ENCODE assay signal across 18 cellular contexts in the genomic region with DNA sequence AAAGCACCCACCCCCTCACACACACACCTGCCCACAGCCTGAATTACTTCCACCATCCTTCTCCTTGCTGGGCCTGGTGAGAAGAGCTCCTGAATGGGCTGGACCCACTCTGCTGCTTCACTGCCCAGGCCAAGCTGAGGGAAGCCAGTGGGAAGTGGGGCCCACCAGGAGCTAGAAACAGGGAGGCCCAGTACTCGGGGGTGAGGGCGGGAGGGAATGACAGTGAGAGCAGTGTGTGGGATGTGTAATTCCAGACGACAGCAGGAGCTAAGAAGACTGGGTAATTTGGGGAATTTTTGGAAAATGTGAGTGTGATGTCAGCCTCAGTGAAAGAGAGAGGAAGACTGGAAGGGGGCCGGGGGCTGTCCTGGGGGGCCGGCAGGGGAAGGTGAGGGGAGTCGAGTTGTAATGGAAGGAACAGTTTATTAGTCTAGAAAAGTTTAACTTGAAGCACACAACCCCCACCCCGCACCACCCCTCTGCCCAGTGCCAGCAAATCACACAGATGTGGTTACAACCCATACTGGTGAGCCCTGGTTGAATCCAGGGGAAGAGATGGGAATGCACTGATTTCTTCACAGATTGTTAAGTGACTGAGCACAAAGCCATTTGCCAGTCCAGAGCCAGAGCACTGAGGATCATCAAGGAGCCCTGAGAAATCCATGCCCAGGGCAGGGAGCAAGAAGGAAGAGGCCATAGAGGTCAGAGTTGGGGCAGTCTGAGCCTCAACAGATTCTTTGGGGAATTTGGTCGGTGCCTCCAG.
DNase-seq lines count a peak whose midpoint lies in the region; ATAC-seq and TF ChIP-seq lines count a peak whose summit lies in the region.
"Had no signal": no experiment of that assay in that cellular context is flagged by ENCODE, and none has a peak within 500 bp of the region (broad histone marks: within the 10 kb centered on the region; RNA-seq: fewer than 3 reads in every experiment).

No MANE protein-coding gene starts in this region.

- BruUV-seq in IMR-90 (replicated peaks; lab: Mats Ljungman, UMichigan): no TSS peak

- no peaks in the 10 kb centered on the region for H3K79me1 ChIP-seq in IMR-90 (ENCODE audit: low read depth in 1 of 2, low read length in 2 of 2)

- peaks cover under 1% of the 10 kb centered on the region in 2 donors for H3K4me1 Mint-ChIP-seq in natural killer cell

- CTCF ChIA-PET in IMR-90 (lab: Yijun Ruan, JAX): no interaction called here

- H4K5ac ChIP-seq in IMR-90 (ENCODE audit: low read depth, low read length): no peak overlapping the region

- H2BK15ac ChIP-seq in IMR-90 (ENCODE audit: low read depth, low read length): no peak overlapping the region

- H3K27me3 ChIP-seq in IMR-90 (ENCODE audit: control insufficient read depth, insufficient read depth, low read length) (peaks cover 14% of the 10 kb centered on the region), osteoblast (ENCODE audit: insufficient read depth, low read length) (no peaks in the 10 kb centered on the region)

- no peak overlapping the region for H4K8ac ChIP-seq in IMR-90 (ENCODE audit: low read depth in 2 of 2, low read length in 2 of 2)

- H3K56ac ChIP-seq in IMR-90 (ENCODE audit: extremely low read depth, insufficient read depth, low read length): no peak overlapping the region

- TF ChIP-seq CTCF in AG10803 (conservative IDR thresholded peaks at IDR 0.05; ENCODE audit: low read length) (no peak), IMR-90 (conservative IDR thresholded peaks at IDR 0.05; ENCODE audit: low read depth, low read length) (no peak), osteoblast (IDR thresholded peaks at IDR 0.05; ENCODE audit: extremely low read depth, low read depth, low read length) (no peak), natural killer cell (IDR thresholded peaks at IDR 0.05) (no peak)

- H3K36me3 Mint-ChIP-seq in natural killer cell: no peaks in the 10 kb centered on the region

- H3K4me3 Mint-ChIP-seq in natural killer cell: no peak overlapping the region
- H3K4me3 Mint-ChIP-seq: IgD-negative memory B cell had no signal

- no peak overlapping the region for H3K27ac Mint-ChIP-seq in natural killer cell

- H2AFZ ChIP-seq in IMR-90 (replicated peaks; ENCODE audit: low read length, poor library complexity) (no peak overlapping the region), osteoblast (ENCODE audit: low read length) (no peak overlapping the region)

- WGBS in IMR-90 (ENCODE audit: extremely low coverage in 2 of 2, insufficient read length in 1 of 2), 2 experiments: 46% methylated on average over 3 of the region's 8 CpGs; no CpG with 5 or more reads in 1 of the 2 experiments

- H3K27ac ChIP-seq in IMR-90 (ENCODE audit: insufficient read depth, low read length) (no peak overlapping the region), osteoblast (ENCODE audit: low read depth, low read length) (no peak overlapping the region)

- no peak overlapping the region for H3K4ac ChIP-seq in IMR-90 (ENCODE audit: low read depth, low read length)

- H3K9me3 Mint-ChIP-seq in natural killer cell: no peaks in the 10 kb centered on the region

- dilution Hi-C loops in IMR-90 (cut with HindIII; ENCODE audit: low sequenced_read_pairs, unreplicated experiment): no loop called here

- no peak for TF ChIP-seq RAD21 in IMR-90 (IDR thresholded peaks at IDR 0.05; ENCODE audit: low read length)

- in situ Hi-C loops in IMR-90 (cut with MboI; ENCODE audit: low sequenced_read_pairs): no loop called here

- H4K20me1 ChIP-seq in IMR-90 (ENCODE audit: insufficient read depth, low read length) (no peaks in the 10 kb centered on the region), osteoblast (ENCODE audit: insufficient read depth, low read length) (no peaks in the 10 kb centered on the region)

- H3K4me1 ChIP-seq in IMR-90 (ENCODE audit: control insufficient read depth, insufficient read depth, low read length): peaks cover 11% of the 10 kb centered on the region
- H3K4me1 ChIP-seq in osteoblast (ENCODE audit: insufficient read depth, low read length): peaks cover 20% of the 10 kb centered on the region

- H3K9me3 ChIP-seq in IMR-90 (ENCODE audit: control insufficient read depth, insufficient read depth, low read length): no peaks in the 10 kb centered on the region
- no peaks in the 10 kb centered on the region for H3K9me3 ChIP-seq in osteoblast (ENCODE audit: low read depth, low read length)

- H2BK120ac ChIP-seq in IMR-90 (ENCODE audit: low read depth, low read length): no peak overlapping the region

- no peak overlapping the region for H3K9ac ChIP-seq in IMR-90 (ENCODE audit: low read depth, low read length)

- no peaks in the 10 kb centered on the region for H3K79me2 ChIP-seq in osteoblast (ENCODE audit: insufficient read depth, low read length)

- H3K4me2 ChIP-seq in IMR-90 (ENCODE audit: low read depth, low read length) (no peak overlapping the region), osteoblast (ENCODE audit: insufficient read depth, low read length) (no peak overlapping the region)

- H2BK20ac ChIP-seq in IMR-90 (ENCODE audit: low read depth, low read length): no peak overlapping the region

- ATAC-seq in IMR-90 (ENCODE audit: low read depth) (no peak), HG02970 (IDR thresholded peaks at IDR 0.05; ENCODE audit: low FRiP score, unreplicated experiment) (no peak), HG03342 (IDR thresholded peaks at IDR 0.05; ENCODE audit: unreplicated experiment) (no peak), natural killer cell (no peak)
- ATAC-seq: Right ventricle myocardium inferior had no signal

- H2BK5ac ChIP-seq in IMR-90 (ENCODE audit: low read depth, low read length, poor library complexity, severe bottlenecking): no peak overlapping the region

- peak overlapping the region; percentile 7; the same call in 1 of the 2 replicates for H2AK5ac ChIP-seq in IMR-90 (ENCODE audit: low read depth, low read length)

- intact Hi-C loops in IMR-90 (cut with micrococcal nuclease) (no loop called here), natural killer cell (cut with micrococcal nuclease) (no loop called here)

- H3K9me1 ChIP-seq in IMR-90 (ENCODE audit: insufficient read depth, low read length): no peaks in the 10 kb centered on the region

- TF ChIP-seq POLR2A in IMR-90 (IDR thresholded peaks at IDR 0.05; ENCODE audit: low read depth, low read length): no peak

- H3K27me3 Mint-ChIP-seq in natural killer cell (ENCODE audit: low read depth in 2 of 2): peaks cover 0 to 3% of the 10 kb centered on the region in 2 donors

- no peak overlapping the region for H3K23ac ChIP-seq in IMR-90 (ENCODE audit: low read depth, low read length)

- POLR2A ChIA-PET in IMR-90 (lab: Charles Lee; ENCODE audit: unreplicated experiment): no interaction called here

- H3K4me3 ChIP-seq in AG10803 (ENCODE audit: low read length) (no peak overlapping the region), IMR-90 (ENCODE audit: insufficient read depth, low read depth, low read length) (no peak overlapping the region), osteoblast (ENCODE audit: insufficient read depth, low read length) (no peak overlapping the region)

- H4K91ac ChIP-seq in IMR-90 (ENCODE audit: insufficient read depth, low read depth, low read length): no peak overlapping the region

- H3K14ac ChIP-seq in IMR-90 (replicated peaks; ENCODE audit: low read depth, low read length): no peak overlapping the region

- no peaks in the 10 kb centered on the region for H3K36me3 ChIP-seq in IMR-90 (ENCODE audit: control insufficient read depth, insufficient read depth, low read length)
- H3K36me3 ChIP-seq in osteoblast (ENCODE audit: insufficient read depth, low read length): no peaks in the 10 kb centered on the region

- DNase-seq in AG10803 (ENCODE audit: low read depth) (peak; percentile 66), IMR-90 (peak; percentile 12), iris pigment epithelial cell (ENCODE audit: low read depth) (peak; percentile 14), osteoblast (ENCODE audit: insufficient read length, low spot score, missing footprints) (peak; percentile 37), natural killer cell (no peak)
- DNase-seq in stimulated activated naive CD4-positive, alpha-beta T cell (lab: John Stamatoyannopoulos, UW): no peak
- DNase-seq: C1 segment of cervical spinal cord; DMS79; MM.1S; NCI-H1105; NCI-H1694; NCI-H510A; NCI-H748 treated with DMSO at 0.1 percent for 48 hours; NK-92 treated with Interleukin-12 subunit alpha and Interleukin-12 subunit beta, amount 100 ng/mL, for 24 hours had no signal

- H3K18ac ChIP-seq in IMR-90 (ENCODE audit: low read depth, low read length): no peak overlapping the region; the same call in 1 of the 2 replicates

- no peak overlapping the region for H2AK9ac ChIP-seq in IMR-90 (replicated peaks; ENCODE audit: low read depth, low read length, poor library complexity)

TF ChIP-seq in IMR-90, 13 proteins besides CTCF, POLR2A, EP300 and RAD21:
- no peak for TF ChIP-seq RFX5 (IDR thresholded peaks at IDR 0.05; ENCODE audit: low read depth, low read length)
- no peak for TF ChIP-seq CEBPB (IDR thresholded peaks at IDR 0.05; ENCODE audit: low read depth, low read length)
- TF ChIP-seq CHD1 (IDR thresholded peaks at IDR 0.05; ENCODE audit: low read depth, low read length): no peak
- TF ChIP-seq RCOR1 (IDR thresholded peaks at IDR 0.05; ENCODE audit: insufficient replicate concordance, low read length): no peak

Comparison
In these comparisons a context has a peak if more than half of its experiments do, and no peak if none do; other contexts are left out.
1. DNase-seq: peak in AG10803 (single experiment), IMR-90 (single experiment), iris pigment epithelial cell (single experiment) and osteoblast (single experiment); none in stimulated activated naive CD4-positive, alpha-beta T cell (0 of 6) and natural killer cell (single experiment).